Comparison of ENCODE assay signal across 1 cellular context in genomic region chr13:97435297-97435682, GRCh38.
TF ChIP-seq lines count a peak whose summit lies in the region.

No MANE protein-coding gene starts in this region.

TF ChIP-seq in GM12878, 131 proteins besides CTCF, POLR2A, EP300 and RAD21 (continued from another document):
- no peak for TF ChIP-seq ETV6 (conservative IDR thresholded peaks at IDR 0.05 in 1 of 2, IDR thresholded peaks at IDR 0.05 in 1 of 2; ENCODE audit: borderline replicate concordance in 1 of 2, low read depth in 1 of 2)
TF ChIP-seq in GM12878: peak in this region for 1.
